In genomic region chr6:136249811-136250685, GRCh38 we compare ENCODE assay signal across 1 cellular context.
A peak's percentile ranks its signal among the peaks of the same experiment; 100 is the strongest.
TF ChIP-seq lines count a peak whose summit lies in the region.

Gene MTFR2, minus strand, starts transcription at chr6:136250311. Its CDS starts 1,212 bp downstream, at chr6:136249099.

TF ChIP-seq in K562, 482 proteins besides CTCF, POLR2A, EP300 and RAD21 (continued from another document and continues in another):
- TF ChIP-seq ZNF398 (CRISPR knock-in tag; IDR thresholded peaks at IDR 0.05) (no peak), RREB1 (CRISPR knock-in tag; IDR thresholded peaks at IDR 0.05) (no peak), YBX1 (IDR thresholded peaks at IDR 0.05) (no peak), BCOR (IDR thresholded peaks at IDR 0.05) (0 out of 2 replicates have a peak, but pooled peaks have one; percentile 21), ZNF318 (IDR thresholded peaks at IDR 0.05; ENCODE audit: borderline replicate concordance in 1 of 2, low read depth in 1 of 2) (no peak), NUFIP1 (IDR thresholded peaks at IDR 0.05; ENCODE audit: partially characterized antibody) (no peak), PHF21A (IDR thresholded peaks at IDR 0.05; ENCODE audit: borderline replicate concordance, low read depth) (no peak), ESRRB (CRISPR knock-in tag; IDR thresholded peaks at IDR 0.05; ENCODE audit: borderline replicate concordance) (0 out of 2 replicates have a peak, but pooled peaks have one; percentile 42), CLOCK (CRISPR knock-in tag; IDR thresholded peaks at IDR 0.05; ENCODE audit: borderline replicate concordance) (no peak), ZNF785 (CRISPR knock-in tag; IDR thresholded peaks at IDR 0.05) (no peak), ZNF589 (CRISPR knock-in tag; IDR thresholded peaks at IDR 0.05; ENCODE audit: low read depth) (no peak), RNF2 (IDR thresholded peaks at IDR 0.05) (0 out of 2 replicates have a peak, but pooled peaks have one; percentile 38), ZBTB7A (IDR thresholded peaks at IDR 0.05; ENCODE audit: borderline replicate concordance, control insufficient read depth, low read depth, low read length) (0 out of 2 replicates have a peak, but pooled peaks have one; percentile 31), RB1 (IDR thresholded peaks at IDR 0.05; ENCODE audit: low read depth) (peak; percentile 54; the same call in 1 of the 2 replicates), RFX1 (IDR thresholded peaks at IDR 0.05) (no peak), AFF1 (IDR thresholded peaks at IDR 0.05; ENCODE audit: low read depth in 1 of 2, partially characterized antibody in 2 of 2) (peak in 1 of 2 experiments; percentile 80), NKRF (IDR thresholded peaks at IDR 0.05; ENCODE audit: borderline replicate concordance) (peak; percentile 100), SREBF2 (CRISPR knock-in tag; IDR thresholded peaks at IDR 0.05) (0 out of 2 replicates have a peak, but pooled peaks have one; percentile 59), MXI1 (IDR thresholded peaks at IDR 0.05; ENCODE audit: low read depth, low read length) (peak; percentile 85)
